16 cellular contexts compared by ENCODE assay signal in the genomic region with DNA sequence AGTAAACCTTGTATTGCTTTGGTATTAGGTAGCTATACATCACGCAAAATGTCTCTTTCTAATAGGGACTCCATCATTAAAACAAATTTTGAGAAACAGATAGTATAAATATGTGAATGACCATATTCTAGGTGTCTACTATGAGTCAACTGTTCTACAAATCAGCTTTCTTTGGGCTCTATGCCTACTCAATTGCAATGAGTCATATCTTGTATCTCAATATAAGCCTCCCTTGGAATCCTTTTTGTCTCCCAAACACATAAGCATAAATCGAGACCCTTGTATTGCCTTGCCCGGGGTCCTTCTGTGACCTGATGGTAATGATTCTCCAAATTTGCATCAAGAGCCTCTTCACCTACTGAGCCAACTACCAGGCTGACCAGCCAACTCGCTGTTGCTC. TPM values are rescaled to one million over a fixed set of nuclear protein-coding genes. Genes with fewer than 3 reads are reported as not detected.
DNase-seq lines count a peak whose midpoint lies in the region; ATAC-seq and TF ChIP-seq lines count a peak whose summit lies in the region.
"Had no signal": no experiment of that assay in that cellular context is flagged by ENCODE, and none has a peak within 500 bp of the region (broad histone marks: within the 10 kb centered on the region; RNA-seq: fewer than 3 reads in every experiment).

No MANE protein-coding gene starts in this region.

- CTCF ChIA-PET in PC-3 (lab: Charles Lee): no interaction called here

- TF ChIP-seq CTCF in PC-3 (conservative IDR thresholded peaks at IDR 0.05; ENCODE audit: low read depth, low read length) (no peak), cardiac fibroblast (IDR thresholded peaks at IDR 0.05; ENCODE audit: low read depth, low read length) (no peak), hepatocyte (IDR thresholded peaks at IDR 0.05; ENCODE audit: poor library complexity) (no peak), uterus (IDR thresholded peaks at IDR 0.05) (no peak), GM13976 (IDR thresholded peaks at IDR 0.05; ENCODE audit: borderline replicate concordance, control extremely low read depth, extremely low read depth, insufficient read depth, missing control alignments) (no peak)

- no peak overlapping the region for H3K4me3 ChIP-seq in PC-3 (ENCODE audit: low read length)
- no peak overlapping the region for H3K4me3 ChIP-seq in cardiac fibroblast (replicated peaks in 1 of 2; ENCODE audit: low read depth in 2 of 2, low read length in 2 of 2)
- H3K4me3 ChIP-seq in hepatocyte: no peak overlapping the region
- no peak overlapping the region for H3K4me3 ChIP-seq in uterus
- H3K4me3 ChIP-seq: testis had no signal

- intact Hi-C loops in PC-3 (cut with micrococcal nuclease): loop anchor here (10.0 kb wide), 1 partner anchor 199 kb away; no protein-coding TSS in a partner anchor
- intact Hi-C loops in uterus (cut with DNase I; ENCODE audit: low total_unique reads): no loop called here

- H3K9me2 ChIP-seq in PC-3 (replicated peaks; ENCODE audit: low read length) (no peaks in the 10 kb centered on the region), hepatocyte (replicated peaks; ENCODE audit: insufficient read depth) (no peaks in the 10 kb centered on the region)

- H3K27me3 ChIP-seq in PC-3 (ENCODE audit: low read length) (no peaks in the 10 kb centered on the region), hepatocyte (peaks cover under 1% of the 10 kb centered on the region), uterus (no peaks in the 10 kb centered on the region)
- H3K27me3 ChIP-seq: testis had no signal

- 95% methylated on average over 4 of the region's 4 CpGs for WGBS in hepatocyte (ENCODE audit: low lambda C conversion rate, missing lambda C conversion rate)

- peak; percentile 60 for DNase-seq in PC-3
- DNase-seq in cardiac fibroblast (ENCODE audit: low read depth in 2 of 2): peak; percentile 52 to 67
- DNase-seq in hepatocyte (ENCODE audit: low spot score): no peak
- DNase-seq in uterus: no peak
- no peak for DNase-seq in hippocampal formation (lab: John Stamatoyannopoulos, UW)
- DNase-seq in GM13976 (ENCODE audit: low spot score): no peak
- DNase-seq: activated CD4-positive, alpha-beta T cell treated with anti-CD3 and anti-CD28 coated beads for 36 hours; activated naive CD8-positive, alpha-beta T cell treated with anti-CD3 and anti-CD28 coated beads for 36 hours; activated T-cell treated with anti-CD3 and anti-CD28 coated beads, Interleukin-2, amount 50 U/mL, for 1 hour; dermis blood vessel endothelial cell; occipital lobe; T-helper 2 cell; testis had no signal

- peaks cover 83% of the 10 kb centered on the region for H3K36me3 ChIP-seq in PC-3 (ENCODE audit: low read depth, low read length)
- H3K36me3 ChIP-seq in hepatocyte (replicated peaks; ENCODE audit: insufficient read depth, low read depth): peaks cover 12% of the 10 kb centered on the region
- no peaks in the 10 kb centered on the region for H3K36me3 ChIP-seq in uterus

- H2AFZ ChIP-seq in PC-3 (ENCODE audit: low read length) (no peak overlapping the region), hepatocyte (no peak overlapping the region)

- ATAC-seq in PC-3 (peak; percentile 16), GM21576 (IDR thresholded peaks at IDR 0.05; ENCODE audit: unreplicated experiment) (no peak)
- ATAC-seq: activated CD4-positive, alpha-beta T cell treated with anti-CD3 and anti-CD28 coated beads for 36 hours; Right ventricle myocardium inferior had no signal

- BruUV-seq in PC-3 (replicated peaks; lab: Mats Ljungman, UMichigan): no TSS peak

- H4K20me1 ChIP-seq in PC-3 (ENCODE audit: low read length) (peaks cover 24% of the 10 kb centered on the region), hepatocyte (ENCODE audit: insufficient read depth, poor library complexity, severe bottlenecking) (peaks cover 15% of the 10 kb centered on the region)

- H3K79me2 ChIP-seq in PC-3 (ENCODE audit: low read length): peaks cover 46% of the 10 kb centered on the region
- peaks cover 98% of the 10 kb centered on the region for H3K79me2 ChIP-seq in hepatocyte

- H3K4me2 ChIP-seq in PC-3 (ENCODE audit: low read length) (no peak overlapping the region), hepatocyte (peak overlapping the region; percentile 70)

- H3K9me3 ChIP-seq in PC-3 (ENCODE audit: low read length) (no peaks in the 10 kb centered on the region), hepatocyte (ENCODE audit: low read depth) (no peaks in the 10 kb centered on the region), uterus (no peaks in the 10 kb centered on the region)
- H3K9me3 ChIP-seq: testis had no signal

- H3K4me1 ChIP-seq in PC-3 (ENCODE audit: insufficient read depth, low read length) (peaks cover 46% of the 10 kb centered on the region), hepatocyte (ENCODE audit: insufficient read depth) (no peaks in the 10 kb centered on the region), uterus (peaks cover 0 to 5% of the 10 kb centered on the region in 2 donors)
- H3K4me1 ChIP-seq: testis had no signal

- no peak for TF ChIP-seq POLR2A in uterus (IDR thresholded peaks at IDR 0.05)

- in situ Hi-C loops in GM13976 (cut with MboI; ENCODE audit: low sequenced_read_pairs, unreplicated experiment): no loop called here

- peaks cover 55% of the 10 kb centered on the region for H3F3A ChIP-seq in PC-3 (ENCODE audit: low read length, unreplicated experiment)

- POLR2A ChIA-PET in PC-3 (lab: Charles Lee; ENCODE audit: unreplicated experiment): interaction anchor here (0.6 kb wide), 1 partner anchor 61 kb away, joined by 4 read pairs; no protein-coding TSS in a partner anchor

- H3K9ac ChIP-seq in PC-3 (ENCODE audit: low read length): no peak overlapping the region

- no peak overlapping the region for H3K27ac ChIP-seq in PC-3 (ENCODE audit: low read length)
- peak overlapping the region; percentile 92 for H3K27ac ChIP-seq in hepatocyte
- H3K27ac ChIP-seq in uterus: peak overlapping the region; percentile 92 to 95
- H3K27ac ChIP-seq: testis had no signal

RNA-seq across cellular contexts. Expression of a gene that starts 22.3 kb away (rescaled TPM):
- total RNA-seq in PC-3 (2014; rRNA removed) (5.4 and 5.7 TPM in 2 replicates), hepatocyte (1.7 and 2.3 TPM in 2 replicates), uterus (10 to 100 TPM in 1 of 4 donors, 1 to 10 TPM in 2, under 1 TPM in 1; 0.77 to 14.0 (median 4.3) TPM)
- 0.41 and 0.99 TPM in 2 replicates for polyA plus RNA-seq in hepatocyte
- total RNA-seq: activated CD4-positive, alpha-beta T cell treated with anti-CD3 and anti-CD28 coated beads for 36 hours; activated naive CD8-positive, alpha-beta T cell treated with anti-CD3 and anti-CD28 coated beads for 36 hours; dermis blood vessel endothelial cell; Right ventricle myocardium inferior had no signal
- polyA plus RNA-seq: CD14-positive monocyte had no signal

Comparison
In these comparisons a context has a peak if more than half of its experiments do, and no peak if none do; other contexts are left out.
1. DNase-seq: peak in PC-3 (single experiment) and cardiac fibroblast (2 of 2); none in hepatocyte (single experiment), uterus (0 of 2), hippocampal formation (0 of 2) and GM13976 (single experiment).